In genomic region chr15:64651573-64652260, GRCh38 we compare ENCODE assay signal across 8 cellular contexts.
DNase-seq lines count a peak whose midpoint lies in the region; ATAC-seq, FAIRE-seq and TF ChIP-seq lines count a peak whose summit lies in the region.

No MANE protein-coding gene starts in this region.

- peaks cover 6% of the 10 kb centered on the region for H3K36me3 Mint-ChIP-seq in activated naive CD4-positive, alpha-beta T cell treated with anti-CD3 and anti-CD28 coated beads, Interleukin-2, amount 10 ng/mL, durations not matched to agents 7 days and 5 days

- no peaks in the 10 kb centered on the region for H4K20me1 ChIP-seq in neural cell (ENCODE audit: insufficient read depth)

- no peak for TF ChIP-seq RAD21 in neural cell (conservative IDR thresholded peaks at IDR 0.05)

- CTCF ChIA-PET in activated naive CD4-positive, alpha-beta T cell treated with anti-CD3 and anti-CD28 coated beads, Interleukin-2, amount 10 ng/mL, durations not matched to agents 7 days and 5 days (lab: Charles Lee) = interaction anchor here (0.6 to 3.8 kb wide), 18 partner anchors 9 to 824 kb away, joined by 3 to 36 read pairs (median 4); no protein-coding TSS in a partner anchor

- peaks cover 42% of the 10 kb centered on the region for H3K4me1 Mint-ChIP-seq in activated naive CD4-positive, alpha-beta T cell treated with anti-CD3 and anti-CD28 coated beads, Interleukin-2, amount 10 ng/mL, durations not matched to agents 7 days and 5 days

- peak; percentile 90 for FAIRE-seq in GM18507 (lab: Jason Lieb, UNC)

- H3K27ac Mint-ChIP-seq in activated naive CD4-positive, alpha-beta T cell treated with anti-CD3 and anti-CD28 coated beads, Interleukin-2, amount 10 ng/mL, durations not matched to agents 7 days and 5 days = peak overlapping the region; percentile 88

- H3K27me3 ChIP-seq in neural cell (ENCODE audit: insufficient read depth, low read depth, low read length) = no peaks in the 10 kb centered on the region

- no peaks in the 10 kb centered on the region for H3K9me2 ChIP-seq in neural cell (ENCODE audit: insufficient read depth, low read length)

- H3K4me3 ChIP-seq in neural cell (ENCODE audit: low read length) = no peak overlapping the region

- no peak overlapping the region for H3K4me2 ChIP-seq in neural cell (ENCODE audit: low read length)

- H3K79me2 ChIP-seq in neural cell (replicated peaks; ENCODE audit: insufficient read depth, low read length) = peaks cover 17% of the 10 kb centered on the region

- no peak for TF ChIP-seq CTCF in neural cell (IDR thresholded peaks at IDR 0.05; ENCODE audit: poor library complexity, severe bottlenecking)

- peak overlapping the region; percentile 1 for H3K9ac ChIP-seq in neural cell (ENCODE audit: low read length)

- H3K27me3 Mint-ChIP-seq in activated naive CD4-positive, alpha-beta T cell treated with anti-CD3 and anti-CD28 coated beads, Interleukin-2, amount 10 ng/mL, durations not matched to agents 7 days and 5 days = no peaks in the 10 kb centered on the region

- ATAC-seq in HG02678 (IDR thresholded peaks at IDR 0.05; ENCODE audit: unreplicated experiment) = peak; percentile 94

- no peak overlapping the region for H2AFZ ChIP-seq in neural cell (ENCODE audit: low read depth, low read length)

- TF ChIP-seq EP300 in neural cell (conservative IDR thresholded peaks at IDR 0.05; ENCODE audit: poor library complexity, severe bottlenecking) = peak; percentile 68

- no peaks in the 10 kb centered on the region for H3F3A ChIP-seq in neural cell (ENCODE audit: insufficient read depth, low read length, poor library complexity, severe bottlenecking)

- H3K9me3 ChIP-seq in neural cell (ENCODE audit: low read length) = no peaks in the 10 kb centered on the region

- no peaks in the 10 kb centered on the region for H3K9me3 Mint-ChIP-seq in activated naive CD4-positive, alpha-beta T cell treated with anti-CD3 and anti-CD28 coated beads, Interleukin-2, amount 10 ng/mL, durations not matched to agents 7 days and 5 days

- DNase-seq in GM18507 (ENCODE audit: extremely low spot score, insufficient read length, low read depth) = peak; percentile 36
- peak; percentile 57 for DNase-seq in NCI-H510A treated with DMSO at 0.1 percent for 48 hours (lab: John Stamatoyannopoulos, UW)
- peak; percentile 49 for DNase-seq in activated naive CD4-positive, alpha-beta T cell treated with anti-CD3 and anti-CD28 coated beads, Interleukin-2, amount 10 ng/mL, durations not matched to agents 7 days and 5 days
- DNase-seq in T1000 (lab: John Stamatoyannopoulos, UW) = no peak
- no peak for DNase-seq in NOMO-1 treated with DMSO at 0.1 percent for 48 hours (lab: John Stamatoyannopoulos, UW; ENCODE audit: unreplicated experiment)
- DNase-seq in ureter (ENCODE audit: low spot score) = no peak

- H3K36me3 ChIP-seq in neural cell (ENCODE audit: insufficient read depth, low read length) = no peaks in the 10 kb centered on the region

- H3K4me3 Mint-ChIP-seq in activated naive CD4-positive, alpha-beta T cell treated with anti-CD3 and anti-CD28 coated beads, Interleukin-2, amount 10 ng/mL, durations not matched to agents 7 days and 5 days = no peak overlapping the region

- H3K27ac ChIP-seq in neural cell (ENCODE audit: low read length) = no peak overlapping the region

TF ChIP-seq in neural cell, 6 proteins besides CTCF, POLR2A, EP300 and RAD21:
- TF ChIP-seq EZH2 (IDR thresholded peaks at IDR 0.05; ENCODE audit: borderline replicate concordance, insufficient read depth, low read length, poor library complexity, severe bottlenecking) = no peak
- peak; percentile 80 for TF ChIP-seq POLR2AphosphoS5 (IDR thresholded peaks at IDR 0.05)
- peak; percentile 15 for TF ChIP-seq SMC3 (conservative IDR thresholded peaks at IDR 0.05; ENCODE audit: poor library complexity)
- TF ChIP-seq MXI1 (conservative IDR thresholded peaks at IDR 0.05; ENCODE audit: poor library complexity, severe bottlenecking) = no peak
- TF ChIP-seq TAF1 (IDR thresholded peaks at IDR 0.05; ENCODE audit: low read depth) = no peak
- no peak for TF ChIP-seq REST (IDR thresholded peaks at IDR 0.05; ENCODE audit: borderline replicate concordance)
TF ChIP-seq in neural cell: peak in this region for 2.

Comparison
In these comparisons a context has a peak if more than half of its experiments do, and no peak if none do; other contexts are left out.
1. DNase-seq: peak in GM18507 (single experiment), NCI-H510A treated with DMSO at 0.1 percent for 48 hours (single experiment) and activated naive CD4-positive, alpha-beta T cell treated with anti-CD3 and anti-CD28 coated beads, Interleukin-2, amount 10 ng/mL, durations not matched to agents 7 days and 5 days (single experiment); none in T1000 (single experiment), NOMO-1 treated with DMSO at 0.1 percent for 48 hours (single experiment) and ureter (single experiment).